8 cellular contexts compared by ENCODE assay signal in genomic region chr6:33578588-33579011, GRCh38. TPM values are rescaled to one million over a fixed set of nuclear protein-coding genes. Genes with fewer than 3 reads are reported as not detected.
DNase-seq lines count a peak whose midpoint lies in the region; FAIRE-seq and TF ChIP-seq lines count a peak whose summit lies in the region.

No MANE protein-coding gene starts in this region.

- H3K27me3 Mint-ChIP-seq in progenitor cell of endocrine pancreas = no peaks in the 10 kb centered on the region

- H3K27ac Mint-ChIP-seq in progenitor cell of endocrine pancreas = no peak overlapping the region

- DNase-seq in GM12891 (ENCODE audit: insufficient read length, low spot score) (peak; percentile 68), T-helper 1 cell (peak; percentile 33 to 73 (median 38)), progenitor cell of endocrine pancreas (ENCODE audit: low spot score, unreplicated experiment) (no peak), KG1 (lab: John Stamatoyannopoulos, UW) (no peak), HTR-8/SVneo (ENCODE audit: insufficient read length, low spot score) (no peak), NCI-H774 (lab: John Stamatoyannopoulos, UW) (no peak), C1 segment of cervical spinal cord (lab: John Stamatoyannopoulos, UW) (no peak)
- DNase-seq in effector CD8-positive, alpha-beta T cell (lab: John Stamatoyannopoulos, UW) = peak; percentile 16

- H3K4me3 Mint-ChIP-seq in progenitor cell of endocrine pancreas (ENCODE audit: low read depth) = peak overlapping the region; percentile 78

- FAIRE-seq in GM12891 (lab: Jason Lieb, UNC) = peak; percentile 87
- FAIRE-seq in HTR-8/SVneo (lab: Jason Lieb, UNC) = no peak

- peaks cover 10% of the 10 kb centered on the region for H3K4me1 Mint-ChIP-seq in progenitor cell of endocrine pancreas (ENCODE audit: low read depth)

- TF ChIP-seq POLR2A in GM12891 (IDR thresholded peaks at IDR 0.05; ENCODE audit: low read depth, low read length) = no peak

- TF ChIP-seq CTCF in progenitor cell of endocrine pancreas (IDR thresholded peaks at IDR 0.05; ENCODE audit: unreplicated experiment) = no peak

- no peaks in the 10 kb centered on the region for H3K9me3 Mint-ChIP-seq in progenitor cell of endocrine pancreas (ENCODE audit: low read depth)

- peaks cover 1% of the 10 kb centered on the region for H3K36me3 Mint-ChIP-seq in progenitor cell of endocrine pancreas (ENCODE audit: insufficient read depth)

TF ChIP-seq in GM12891, 5 proteins besides CTCF, POLR2A, EP300 and RAD21:
- 0 out of 2 replicates have a peak, but pooled peaks have one; percentile 24 for TF ChIP-seq POU2F2 (IDR thresholded peaks at IDR 0.05; ENCODE audit: low read depth, low read length)
- 0 out of 2 replicates have a peak, but pooled peaks have one; percentile 0 for TF ChIP-seq SPI1 (IDR thresholded peaks at IDR 0.05; ENCODE audit: low read depth, low read length)
- TF ChIP-seq TAF1 (IDR thresholded peaks at IDR 0.05; ENCODE audit: low read depth, low read length) = no peak

RNA-seq across cellular contexts. Expression of gene BAK1, which starts 1.5 kb away (rescaled TPM):
- 25.7 TPM for polyA plus RNA-seq in GM12891 (2012; ENCODE audit: low read depth, missing spikeins)
- total RNA-seq in progenitor cell of endocrine pancreas = 21.0 and 22.4 TPM in 2 replicates

RNA-seq across cellular contexts. Expression of gene ITPR3, which starts 42.5 kb away (rescaled TPM):
- polyA plus RNA-seq in GM12891 (2012; ENCODE audit: low read depth, missing spikeins) = 8.5 TPM
- total RNA-seq in progenitor cell of endocrine pancreas = 28.3 and 30.4 TPM in 2 replicates

Comparison
In these comparisons a context has a peak if more than half of its experiments do, and no peak if none do; other contexts are left out.
1. DNase-seq: peak in GM12891 (single experiment), T-helper 1 cell (5 of 5) and effector CD8-positive, alpha-beta T cell (single experiment); none in progenitor cell of endocrine pancreas (single experiment), KG1 (single experiment), HTR-8/SVneo (single experiment), NCI-H774 (single experiment) and C1 segment of cervical spinal cord (0 of 14).